1 cellular context compared by ENCODE assay signal in genomic region chr17:50707296-50708049, GRCh38.
TF ChIP-seq lines count a peak whose summit lies in the region.

A gene with protein sequence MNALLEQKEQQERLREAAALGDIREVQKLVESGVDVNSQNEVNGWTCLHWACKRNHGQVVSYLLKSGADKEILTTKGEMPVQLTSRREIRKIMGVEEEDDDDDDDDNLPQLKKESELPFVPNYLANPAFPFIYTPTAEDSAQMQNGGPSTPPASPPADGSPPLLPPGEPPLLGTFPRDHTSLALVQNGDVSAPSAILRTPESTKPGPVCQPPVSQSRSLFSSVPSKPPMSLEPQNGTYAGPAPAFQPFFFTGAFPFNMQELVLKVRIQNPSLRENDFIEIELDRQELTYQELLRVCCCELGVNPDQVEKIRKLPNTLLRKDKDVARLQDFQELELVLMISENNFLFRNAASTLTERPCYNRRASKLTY (minus strand): TSS chr17:50707914. CDS start chr17:50707654, 260 bp downstream.

TF ChIP-seq in K562, 482 proteins besides CTCF, POLR2A, EP300 and RAD21 (continued from another document and continues in another):
- TF ChIP-seq, protein P1, sequence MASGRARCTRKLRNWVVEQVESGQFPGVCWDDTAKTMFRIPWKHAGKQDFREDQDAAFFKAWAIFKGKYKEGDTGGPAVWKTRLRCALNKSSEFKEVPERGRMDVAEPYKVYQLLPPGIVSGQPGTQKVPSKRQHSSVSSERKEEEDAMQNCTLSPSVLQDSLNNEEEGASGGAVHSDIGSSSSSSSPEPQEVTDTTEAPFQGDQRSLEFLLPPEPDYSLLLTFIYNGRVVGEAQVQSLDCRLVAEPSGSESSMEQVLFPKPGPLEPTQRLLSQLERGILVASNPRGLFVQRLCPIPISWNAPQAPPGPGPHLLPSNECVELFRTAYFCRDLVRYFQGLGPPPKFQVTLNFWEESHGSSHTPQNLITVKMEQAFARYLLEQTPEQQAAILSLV (tag; IDR thresholded peaks at IDR 0.05), result no peak
- TF ChIP-seq NR1H2 (CRISPR knock-in tag; IDR thresholded peaks at IDR 0.05) (no peak), ZC3H11A (IDR thresholded peaks at IDR 0.05; ENCODE audit: low read depth, low read length) (peak; percentile 72; the same call in 1 of the 2 replicates), DLX4 (CRISPR knock-in tag; IDR thresholded peaks at IDR 0.05) (no peak), TRIM24 (IDR thresholded peaks at IDR 0.05) (peak in 1 of 2 experiments; percentile 95; a peak in 2 of 4 replicates), STAG1 (CRISPR knock-in tag; IDR thresholded peaks at IDR 0.05; ENCODE audit: borderline replicate concordance) (no peak; the same call in 1 of the 2 replicates), TCFL5 (CRISPR knock-in tag; conservative IDR thresholded peaks at IDR 0.05) (no peak), GABPA (tag; conservative IDR thresholded peaks at IDR 0.05; ENCODE audit: low read depth) (peak; percentile 95), TFE3 (CRISPR knock-in tag; IDR thresholded peaks at IDR 0.05) (no peak), CBX2 (IDR thresholded peaks at IDR 0.05; ENCODE audit: insufficient read depth, low read length, poor library complexity, severe bottlenecking) (no peak), RBM34 (IDR thresholded peaks at IDR 0.05; ENCODE audit: borderline replicate concordance, insufficient read depth, low read length) (no peak), OTX1 (CRISPR knock-in tag; IDR thresholded peaks at IDR 0.05) (peak; percentile 91), PHB2 (IDR thresholded peaks at IDR 0.05; ENCODE audit: low read depth) (no peak), SP2 (IDR thresholded peaks at IDR 0.05; ENCODE audit: extremely low read depth, low read depth, low read length, poor library complexity, severe bottlenecking) (no peak), HOXB6 (CRISPR knock-in tag; IDR thresholded peaks at IDR 0.05; ENCODE audit: borderline replicate concordance) (no peak), KDM1A (IDR thresholded peaks at IDR 0.05) (no peak), KLF1 (tag; IDR thresholded peaks at IDR 0.05) (no peak), ETV6 (IDR thresholded peaks at IDR 0.05; ENCODE audit: borderline replicate concordance in 1 of 2, low read depth in 2 of 2, low read length in 1 of 2) (peak in 1 of 2 experiments; percentile 34; a peak in 2 of 4 replicates), ETV6 (CRISPR knock-in tag; IDR thresholded peaks at IDR 0.05; ENCODE audit: borderline replicate concordance) (no peak), JUND (IDR thresholded peaks at IDR 0.05; ENCODE audit: borderline replicate concordance, low read depth, low read length) (peak; percentile 90), JUND (tag; IDR thresholded peaks at IDR 0.05; ENCODE audit: borderline replicate concordance, low read depth, low read length) (peak; percentile 84; the same call in 2 of the 3 replicates), ZNF239 (CRISPR knock-in tag; IDR thresholded peaks at IDR 0.05) (0 out of 2 replicates have a peak, but pooled peaks have one; percentile 19), POU5F1 (IDR thresholded peaks at IDR 0.05; ENCODE audit: borderline replicate concordance, low read depth, low read length, partially characterized antibody) (peak; percentile 61), CHD4 (IDR thresholded peaks at IDR 0.05; ENCODE audit: insufficient read depth, insufficient replicate concordance, low read depth, low read length, poor library complexity, severe bottlenecking) (no peak), ZNF785 (CRISPR knock-in tag; IDR thresholded peaks at IDR 0.05) (no peak), ZNF77 (CRISPR knock-in tag; IDR thresholded peaks at IDR 0.05) (no peak), TAF15 (IDR thresholded peaks at IDR 0.05; ENCODE audit: low read depth, low read length) (no peak), NCOA1 (IDR thresholded peaks at IDR 0.05; ENCODE audit: low read depth) (peak; percentile 93), ZNF175 (CRISPR knock-in tag; IDR thresholded peaks at IDR 0.05; ENCODE audit: low read depth) (no peak; the same call in 1 of the 2 replicates), XRCC4 (IDR thresholded peaks at IDR 0.05; ENCODE audit: extremely low read depth, insufficient read depth, insufficient read length) (no peak), ETV1 (tag; conservative IDR thresholded peaks at IDR 0.05; ENCODE audit: low read depth) (no peak), RBM15 (IDR thresholded peaks at IDR 0.05; ENCODE audit: insufficient read depth, low read length) (no peak), CTBP1 (IDR thresholded peaks at IDR 0.05; ENCODE audit: borderline replicate concordance) (peak; percentile 79; the same call in 1 of the 2 replicates), BRD9 (IDR thresholded peaks at IDR 0.05; ENCODE audit: low read depth, partially characterized antibody) (no peak), SMARCC2 (IDR thresholded peaks at IDR 0.05; ENCODE audit: low read depth) (peak; percentile 18; the same call in 1 of the 2 replicates), SMAD2 (IDR thresholded peaks at IDR 0.05; ENCODE audit: low read depth, low read length) (no peak), ZNF280B (CRISPR knock-in tag; IDR thresholded peaks at IDR 0.05) (no peak), KAT7 (CRISPR knock-in tag; IDR thresholded peaks at IDR 0.05; ENCODE audit: borderline replicate concordance) (peak; percentile 91; the same call in 1 of the 2 replicates), SREBF1 (IDR thresholded peaks at IDR 0.05; ENCODE audit: borderline replicate concordance, low read depth, low read length) (no peak), MCM3 (IDR thresholded peaks at IDR 0.05) (no peak)
- TF ChIP-seq, protein P2, sequence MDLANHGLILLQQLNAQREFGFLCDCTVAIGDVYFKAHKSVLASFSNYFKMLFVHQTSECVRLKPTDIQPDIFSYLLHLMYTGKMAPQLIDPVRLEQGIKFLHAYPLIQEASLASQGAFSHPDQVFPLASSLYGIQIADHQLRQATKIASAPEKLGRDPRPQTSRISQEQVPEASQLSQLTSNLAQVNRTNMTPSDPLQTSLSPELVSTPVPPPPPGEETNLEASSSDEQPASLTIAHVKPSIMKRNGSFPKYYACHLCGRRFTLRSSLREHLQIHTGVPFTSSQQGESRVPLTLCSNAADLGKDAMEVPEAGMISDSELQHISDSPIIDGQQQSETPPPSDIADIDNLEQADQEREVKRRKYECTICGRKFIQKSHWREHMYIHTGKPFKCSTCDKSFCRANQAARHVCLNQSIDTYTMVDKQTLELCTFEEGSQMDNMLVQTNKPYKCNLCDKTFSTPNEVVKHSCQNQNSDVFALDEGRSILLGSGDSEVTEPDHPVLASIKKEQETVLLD (IDR thresholded peaks at IDR 0.05), result peak; percentile 85
- TF ChIP-seq, protein P3, sequence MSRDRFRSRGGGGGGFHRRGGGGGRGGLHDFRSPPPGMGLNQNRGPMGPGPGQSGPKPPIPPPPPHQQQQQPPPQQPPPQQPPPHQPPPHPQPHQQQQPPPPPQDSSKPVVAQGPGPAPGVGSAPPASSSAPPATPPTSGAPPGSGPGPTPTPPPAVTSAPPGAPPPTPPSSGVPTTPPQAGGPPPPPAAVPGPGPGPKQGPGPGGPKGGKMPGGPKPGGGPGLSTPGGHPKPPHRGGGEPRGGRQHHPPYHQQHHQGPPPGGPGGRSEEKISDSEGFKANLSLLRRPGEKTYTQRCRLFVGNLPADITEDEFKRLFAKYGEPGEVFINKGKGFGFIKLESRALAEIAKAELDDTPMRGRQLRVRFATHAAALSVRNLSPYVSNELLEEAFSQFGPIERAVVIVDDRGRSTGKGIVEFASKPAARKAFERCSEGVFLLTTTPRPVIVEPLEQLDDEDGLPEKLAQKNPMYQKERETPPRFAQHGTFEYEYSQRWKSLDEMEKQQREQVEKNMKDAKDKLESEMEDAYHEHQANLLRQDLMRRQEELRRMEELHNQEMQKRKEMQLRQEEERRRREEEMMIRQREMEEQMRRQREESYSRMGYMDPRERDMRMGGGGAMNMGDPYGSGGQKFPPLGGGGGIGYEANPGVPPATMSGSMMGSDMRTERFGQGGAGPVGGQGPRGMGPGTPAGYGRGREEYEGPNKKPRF (IDR thresholded peaks at IDR 0.05; ENCODE audit: low read depth, low read length), result no peak
- TF ChIP-seq, protein P4, sequence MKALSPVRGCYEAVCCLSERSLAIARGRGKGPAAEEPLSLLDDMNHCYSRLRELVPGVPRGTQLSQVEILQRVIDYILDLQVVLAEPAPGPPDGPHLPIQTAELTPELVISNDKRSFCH (CRISPR knock-in tag; IDR thresholded peaks at IDR 0.05), result no peak
- TF ChIP-seq, protein P4 (tag; IDR thresholded peaks at IDR 0.05), result peak; percentile 5; the same call in 1 of the 2 replicates
- TF ChIP-seq, protein P5, sequence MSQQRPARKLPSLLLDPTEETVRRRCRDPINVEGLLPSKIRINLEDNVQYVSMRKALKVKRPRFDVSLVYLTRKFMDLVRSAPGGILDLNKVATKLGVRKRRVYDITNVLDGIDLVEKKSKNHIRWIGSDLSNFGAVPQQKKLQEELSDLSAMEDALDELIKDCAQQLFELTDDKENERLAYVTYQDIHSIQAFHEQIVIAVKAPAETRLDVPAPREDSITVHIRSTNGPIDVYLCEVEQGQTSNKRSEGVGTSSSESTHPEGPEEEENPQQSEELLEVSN (IDR thresholded peaks at IDR 0.05; ENCODE audit: borderline replicate concordance in 1 of 2, extremely low read depth in 1 of 2, insufficient read depth in 1 of 2, insufficient read length in 1 of 2, low read depth in 1 of 2, low read length in 1 of 2, poor library complexity in 1 of 2, severe bottlenecking in 1 of 2), result peak; percentile 75 to 82
- TF ChIP-seq, protein P6, sequence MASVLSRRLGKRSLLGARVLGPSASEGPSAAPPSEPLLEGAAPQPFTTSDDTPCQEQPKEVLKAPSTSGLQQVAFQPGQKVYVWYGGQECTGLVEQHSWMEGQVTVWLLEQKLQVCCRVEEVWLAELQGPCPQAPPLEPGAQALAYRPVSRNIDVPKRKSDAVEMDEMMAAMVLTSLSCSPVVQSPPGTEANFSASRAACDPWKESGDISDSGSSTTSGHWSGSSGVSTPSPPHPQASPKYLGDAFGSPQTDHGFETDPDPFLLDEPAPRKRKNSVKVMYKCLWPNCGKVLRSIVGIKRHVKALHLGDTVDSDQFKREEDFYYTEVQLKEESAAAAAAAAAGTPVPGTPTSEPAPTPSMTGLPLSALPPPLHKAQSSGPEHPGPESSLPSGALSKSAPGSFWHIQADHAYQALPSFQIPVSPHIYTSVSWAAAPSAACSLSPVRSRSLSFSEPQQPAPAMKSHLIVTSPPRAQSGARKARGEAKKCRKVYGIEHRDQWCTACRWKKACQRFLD (CRISPR knock-in tag; IDR thresholded peaks at IDR 0.05), result peak; percentile 98
- TF ChIP-seq, protein P7, sequence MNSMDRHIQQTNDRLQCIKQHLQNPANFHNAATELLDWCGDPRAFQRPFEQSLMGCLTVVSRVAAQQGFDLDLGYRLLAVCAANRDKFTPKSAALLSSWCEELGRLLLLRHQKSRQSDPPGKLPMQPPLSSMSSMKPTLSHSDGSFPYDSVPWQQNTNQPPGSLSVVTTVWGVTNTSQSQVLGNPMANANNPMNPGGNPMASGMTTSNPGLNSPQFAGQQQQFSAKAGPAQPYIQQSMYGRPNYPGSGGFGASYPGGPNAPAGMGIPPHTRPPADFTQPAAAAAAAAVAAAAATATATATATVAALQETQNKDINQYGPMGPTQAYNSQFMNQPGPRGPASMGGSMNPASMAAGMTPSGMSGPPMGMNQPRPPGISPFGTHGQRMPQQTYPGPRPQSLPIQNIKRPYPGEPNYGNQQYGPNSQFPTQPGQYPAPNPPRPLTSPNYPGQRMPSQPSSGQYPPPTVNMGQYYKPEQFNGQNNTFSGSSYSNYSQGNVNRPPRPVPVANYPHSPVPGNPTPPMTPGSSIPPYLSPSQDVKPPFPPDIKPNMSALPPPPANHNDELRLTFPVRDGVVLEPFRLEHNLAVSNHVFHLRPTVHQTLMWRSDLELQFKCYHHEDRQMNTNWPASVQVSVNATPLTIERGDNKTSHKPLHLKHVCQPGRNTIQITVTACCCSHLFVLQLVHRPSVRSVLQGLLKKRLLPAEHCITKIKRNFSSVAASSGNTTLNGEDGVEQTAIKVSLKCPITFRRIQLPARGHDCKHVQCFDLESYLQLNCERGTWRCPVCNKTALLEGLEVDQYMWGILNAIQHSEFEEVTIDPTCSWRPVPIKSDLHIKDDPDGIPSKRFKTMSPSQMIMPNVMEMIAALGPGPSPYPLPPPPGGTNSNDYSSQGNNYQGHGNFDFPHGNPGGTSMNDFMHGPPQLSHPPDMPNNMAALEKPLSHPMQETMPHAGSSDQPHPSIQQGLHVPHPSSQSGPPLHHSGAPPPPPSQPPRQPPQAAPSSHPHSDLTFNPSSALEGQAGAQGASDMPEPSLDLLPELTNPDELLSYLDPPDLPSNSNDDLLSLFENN (IDR thresholded peaks at IDR 0.05; ENCODE audit: low read depth in 2 of 2, low read length in 2 of 2), result peak in 1 of 2 experiments; percentile 73; a peak in 2 of 4 replicates
- TF ChIP-seq, protein P8, sequence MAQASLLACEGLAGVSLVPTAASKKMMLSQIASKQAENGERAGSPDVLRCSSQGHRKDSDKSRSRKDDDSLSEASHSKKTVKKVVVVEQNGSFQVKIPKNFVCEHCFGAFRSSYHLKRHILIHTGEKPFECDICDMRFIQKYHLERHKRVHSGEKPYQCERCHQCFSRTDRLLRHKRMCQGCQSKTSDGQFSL (CRISPR knock-in tag; IDR thresholded peaks at IDR 0.05), result no peak
- TF ChIP-seq, protein P8 (tag; IDR thresholded peaks at IDR 0.05), result no peak
